Comparison of ENCODE assay signal across 1 cellular context in genomic region chr1:12081648-12082396, GRCh38.
TF ChIP-seq lines count a peak whose summit lies in the region.

No MANE protein-coding gene starts in this region.

TF ChIP-seq in K562, 482 proteins besides CTCF, POLR2A, EP300 and RAD21 (continued from another document):
- TF ChIP-seq CEBPB (tag; IDR thresholded peaks at IDR 0.05) (peak; percentile 91), TCF3 (CRISPR knock-in tag; IDR thresholded peaks at IDR 0.05) (no peak), ZHX1 (conservative IDR thresholded peaks at IDR 0.05; ENCODE audit: low read length) (no peak), GTF2E2 (tag; IDR thresholded peaks at IDR 0.05) (no peak), E2F5 (CRISPR knock-in tag; IDR thresholded peaks at IDR 0.05) (peak; percentile 33; the same call in 1 of the 2 replicates), TFE3 (CRISPR knock-in tag; IDR thresholded peaks at IDR 0.05) (no peak), CXXC5 (CRISPR knock-in tag; IDR thresholded peaks at IDR 0.05) (0 out of 2 replicates have a peak, but pooled peaks have one; percentile 14), ZKSCAN3 (CRISPR knock-in tag; IDR thresholded peaks at IDR 0.05) (no peak), NR2C2 (CRISPR knock-in tag; IDR thresholded peaks at IDR 0.05) (no peak; the same call in 1 of the 2 replicates), NR2C2 (tag; IDR thresholded peaks at IDR 0.05) (0 out of 2 replicates have a peak, but pooled peaks have one; percentile 43), FOSL1 (tag; conservative IDR thresholded peaks at IDR 0.05) (no peak), ZSCAN29 (IDR thresholded peaks at IDR 0.05) (no peak), PHF8 (IDR thresholded peaks at IDR 0.05; ENCODE audit: borderline replicate concordance, low read length) (peak; percentile 48; the same call in 1 of the 2 replicates), SP2 (IDR thresholded peaks at IDR 0.05; ENCODE audit: extremely low read depth, low read depth, low read length, poor library complexity, severe bottlenecking) (no peak), ZBTB49 (CRISPR knock-in tag; IDR thresholded peaks at IDR 0.05; ENCODE audit: borderline replicate concordance) (no peak), RBM17 (IDR thresholded peaks at IDR 0.05; ENCODE audit: borderline replicate concordance, low read depth, low read length) (no peak), TEAD4 (IDR thresholded peaks at IDR 0.05; ENCODE audit: low read length) (no peak), TEAD4 (CRISPR knock-in tag; IDR thresholded peaks at IDR 0.05; ENCODE audit: borderline replicate concordance) (no peak), POU5F1 (IDR thresholded peaks at IDR 0.05; ENCODE audit: borderline replicate concordance, low read depth, low read length, partially characterized antibody) (no peak), TCF7L2 (IDR thresholded peaks at IDR 0.05; ENCODE audit: low read depth, low read length) (no peak), KLF10 (CRISPR knock-in tag; IDR thresholded peaks at IDR 0.05) (no peak), NCOA1 (IDR thresholded peaks at IDR 0.05; ENCODE audit: low read depth) (0 out of 2 replicates have a peak, but pooled peaks have one; percentile 60), MTF1 (CRISPR knock-in tag; IDR thresholded peaks at IDR 0.05; ENCODE audit: borderline replicate concordance) (no peak), GATAD2A (IDR thresholded peaks at IDR 0.05) (no peak), ZNF395 (CRISPR knock-in tag; IDR thresholded peaks at IDR 0.05) (0 out of 2 replicates have a peak, but pooled peaks have one; percentile 32), ZNF583 (CRISPR knock-in tag; IDR thresholded peaks at IDR 0.05) (no peak), SMARCA4 (IDR thresholded peaks at IDR 0.05) (no peak), PRPF4 (IDR thresholded peaks at IDR 0.05; ENCODE audit: insufficient read depth, low read depth, low read length, poor library complexity, severe bottlenecking) (no peak), GABPB2 (CRISPR knock-in tag; conservative IDR thresholded peaks at IDR 0.05) (no peak), KDM1A (IDR thresholded peaks at IDR 0.05) (no peak), HDAC1 (IDR thresholded peaks at IDR 0.05) (0 out of 4 replicates have a peak, but pooled peaks of 1 of the 2 experiments have one; percentile 23), ZBTB5 (IDR thresholded peaks at IDR 0.05) (no peak), TEAD2 (tag; IDR thresholded peaks at IDR 0.05) (no peak), ZBTB34 (CRISPR knock-in tag; IDR thresholded peaks at IDR 0.05) (no peak), YY1 (IDR thresholded peaks at IDR 0.05; ENCODE audit: borderline replicate concordance in 1 of 3, control insufficient read depth in 1 of 3, extremely low read depth in 1 of 3, insufficient read depth in 3 of 3, insufficient read length in 1 of 3, insufficient replicate concordance in 2 of 3, low read depth in 1 of 3, low read length in 2 of 3) (peak; percentile 51 to 89 (median 69)), ZNF740 (CRISPR knock-in tag; IDR thresholded peaks at IDR 0.05) (no peak; the same call in 1 of the 2 replicates), ZNF740 (tag; IDR thresholded peaks at IDR 0.05) (no peak), ZBTB33 (CRISPR knock-in tag; IDR thresholded peaks at IDR 0.05) (no peak), SMARCB1 (IDR thresholded peaks at IDR 0.05; ENCODE audit: insufficient read length, low read depth) (no peak), EWSR1 (IDR thresholded peaks at IDR 0.05; ENCODE audit: borderline replicate concordance, low read depth, partially characterized antibody) (no peak), ATF1 (CRISPR knock-in tag; IDR thresholded peaks at IDR 0.05) (no peak), ATF1 (tag; IDR thresholded peaks at IDR 0.05) (no peak), HNRNPH1 (optimal IDR thresholded peaks at IDR 0.05; ENCODE audit: low read depth, low read length) (no peak), YBX1 (IDR thresholded peaks at IDR 0.05) (no peak), NEUROD1 (IDR thresholded peaks at IDR 0.05; ENCODE audit: borderline replicate concordance, low read depth, low read length, partially characterized antibody) (no peak), RNF219 (CRISPR knock-in tag; IDR thresholded peaks at IDR 0.05) (no peak), NFYB (IDR thresholded peaks at IDR 0.05; ENCODE audit: extremely low read depth, insufficient read length) (no peak), SIN3A (IDR thresholded peaks at IDR 0.05; ENCODE audit: borderline replicate concordance in 2 of 2, control insufficient read depth in 1 of 2, low read depth in 2 of 2, low read length in 2 of 2) (no peak), ARNT (IDR thresholded peaks at IDR 0.05) (no peak)
TF ChIP-seq in K562: peak in this region for 64.
